Comparison of ENCODE assay signal across 18 cellular contexts in the genomic region with DNA sequence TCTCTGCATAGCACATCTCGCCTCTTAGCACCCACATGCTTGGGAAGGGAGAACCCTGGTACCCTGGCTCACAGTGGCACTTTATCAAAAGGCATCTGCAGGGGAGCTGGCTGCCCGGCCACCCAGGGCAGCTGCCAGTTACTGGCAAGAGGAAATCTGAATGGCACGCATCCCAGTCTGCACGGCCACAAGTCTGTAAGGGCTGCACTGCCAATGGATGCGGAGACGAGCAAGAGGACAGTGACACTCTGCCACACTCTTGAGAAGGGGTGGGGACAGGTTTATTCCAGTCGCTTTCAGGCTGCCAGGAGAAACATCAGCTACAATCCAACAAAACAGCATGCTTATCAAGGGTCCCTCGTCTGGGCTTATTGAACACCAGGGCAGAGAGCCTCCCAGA.
A peak's percentile ranks its signal among the peaks of the same experiment; 100 is the strongest.
DNase-seq lines count a peak whose midpoint lies in the region; ATAC-seq and TF ChIP-seq lines count a peak whose summit lies in the region.
"Had no signal": no experiment of that assay in that cellular context is flagged by ENCODE, and none has a peak within 500 bp of the region (broad histone marks: within the 10 kb centered on the region; RNA-seq: fewer than 3 reads in every experiment).

No MANE protein-coding gene starts in this region.

- H3K9me3 ChIP-seq in heart right ventricle (peaks cover 0 to 6% (median 0%) of the 10 kb centered on the region in 11 donors), thyroid gland (no peaks in the 10 kb centered on the region), BE2C (no peaks in the 10 kb centered on the region)

- H3K4me3 ChIP-seq in heart right ventricle (no peak overlapping the region), thyroid gland (replicated peaks in 1 of 3) (no peak overlapping the region), BE2C (ENCODE audit: low read depth, low read length) (no peak overlapping the region)
- H3K4me3 ChIP-seq: mucosa of descending colon had no signal

- intact Hi-C loops in heart right ventricle (cut with DNase I) (loop anchor here in 1 of 10 donors (10.0 kb wide), 1 partner anchor 52 kb away; no protein-coding TSS in a partner anchor), thyroid gland (cut with DNase I) (no loop called here)

- H3K36me3 ChIP-seq in heart right ventricle (no peaks in the 10 kb centered on the region), thyroid gland (no peaks in the 10 kb centered on the region), BE2C (no peaks in the 10 kb centered on the region)

- H3K27me3 ChIP-seq in heart right ventricle (peaks cover 0 to 6% (median 0%) of the 10 kb centered on the region in 7 donors), thyroid gland (no peaks in the 10 kb centered on the region), BE2C (no peaks in the 10 kb centered on the region)

- no peak for TF ChIP-seq POLR2A in thyroid gland (IDR thresholded peaks at IDR 0.05)

- H3K4me1 ChIP-seq in heart right ventricle: no peaks in the 10 kb centered on the region
- H3K4me1 ChIP-seq in thyroid gland: no peaks in the 10 kb centered on the region
- H3K4me1 ChIP-seq in BE2C: no peaks in the 10 kb centered on the region

- in situ Hi-C loops in G401 (cut with HindIII; ENCODE audit: low sequenced_read_pairs): no loop called here

- 60 to 61% methylated on average over 8 of the region's 8 CpGs for WGBS in heart right ventricle, 2 donors
- WGBS in thyroid gland, 2 donors: 52 to 83% methylated on average over 3 to 8 of the region's 8 CpGs

- peak in 6 of 8 donors; percentile 21 to 65 (median 43) for ATAC-seq in heart right ventricle
- no peak for ATAC-seq in GM18907 (IDR thresholded peaks at IDR 0.05; ENCODE audit: unreplicated experiment)
- ATAC-seq: mucosa of descending colon had no signal

- DNase-seq in G401 (ENCODE audit: low spot score) (peak; percentile 89), anterior cingulate cortex (lab: John Stamatoyannopoulos, UW) (peak in 46 of 58 donors; percentile 6 to 73 (median 40)), heart right ventricle (peak; percentile 7 to 18), occipital lobe (lab: John Stamatoyannopoulos, UW) (peak; percentile 41), thyroid gland (no peak), BE2C (no peak)
- DNase-seq: activated CD4-positive, alpha-beta T cell treated with anti-CD3 and anti-CD28 coated beads, Interleukin-2, amount 50 U/mL, for 1 hour; activated naive CD4-positive, alpha-beta T cell treated with anti-CD3 and anti-CD28 coated beads, Interleukin-2, amount 10 ng/mL, durations not matched to agents 7 days and 5 days; amniotic stem cell; Calu3; effector CD4-positive, alpha-beta T cell; HCEC 1CT; mucosa of descending colon; NCI-H2227 treated with DMSO at 0.1 percent for 48 hours; T-helper 9 cell had no signal

- H3K27ac ChIP-seq in heart right ventricle (no peak overlapping the region), thyroid gland (no peak overlapping the region)
- H3K27ac ChIP-seq: epithelial cell of prostate, RWPE1 had no signal

- TF ChIP-seq CTCF in heart right ventricle (IDR thresholded peaks at IDR 0.05) (no peak), thyroid gland (IDR thresholded peaks at IDR 0.05) (no peak), BE2C (IDR thresholded peaks at IDR 0.05; ENCODE audit: low read depth, low read length) (no peak)

Comparison
In these comparisons a context has a peak if more than half of its experiments do, and no peak if none do; other contexts are left out.
1. DNase-seq: peak in G401 (single experiment), anterior cingulate cortex (46 of 58), heart right ventricle (2 of 2) and occipital lobe (single experiment); none in thyroid gland (0 of 2) and BE2C (single experiment).